In the genomic region with DNA sequence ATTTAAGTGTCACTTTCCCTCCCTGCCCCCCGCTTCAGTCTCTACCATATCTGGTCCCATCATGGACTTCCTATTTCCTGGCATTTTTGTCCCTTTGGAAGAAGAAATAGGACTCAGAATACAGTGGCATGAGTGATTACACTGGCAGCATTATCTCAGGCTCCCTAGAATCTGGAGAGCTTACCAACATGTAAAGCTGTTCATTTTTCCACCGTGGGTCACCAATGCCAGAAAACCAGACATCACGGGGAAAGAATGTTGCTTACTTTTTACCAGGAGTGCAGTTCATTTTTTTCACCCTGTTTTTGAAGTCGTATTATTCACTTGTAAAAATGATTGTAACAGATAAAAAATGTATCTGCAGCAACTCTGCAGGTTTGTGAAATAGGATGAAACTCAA, we compare ENCODE assay signal across 12 cellular contexts. TPM values are rescaled to one million over a fixed set of nuclear protein-coding genes. Genes with fewer than 3 reads are reported as not detected.
DNase-seq lines count a peak whose midpoint lies in the region; ATAC-seq and TF ChIP-seq lines count a peak whose summit lies in the region.
"Had no signal": no experiment of that assay in that cellular context is flagged by ENCODE, and none has a peak within 500 bp of the region (broad histone marks: within the 10 kb centered on the region; RNA-seq: fewer than 3 reads in every experiment).

No MANE protein-coding gene starts in this region.

- intact Hi-C loops in lower lobe of right lung (cut with DNase I) (loop anchor here (10.0 kb wide), 1 partner anchor 179 kb away; no protein-coding TSS in a partner anchor), tibial artery (cut with DNase I; ENCODE audit: low total_unique reads) (no loop called here), cardiac septum (cut with DNase I) (loop anchor here (2.0 kb wide), 1 partner anchor 45 kb away; a partner anchor contains a TSS)

- H3K36me3 ChIP-seq in lower lobe of right lung (peaks cover 17% of the 10 kb centered on the region), tibial artery (no peaks in the 10 kb centered on the region)

- no peaks in the 10 kb centered on the region for H3K27me3 Mint-ChIP-seq in effector memory CD8-positive, alpha-beta T cell
- H3K27me3 Mint-ChIP-seq: activated CD8-positive, alpha-beta T cell treated with anti-CD3 and anti-CD28 coated beads for 36 hours; T-helper 17 cell had no signal

- H3K27ac ChIP-seq in lower lobe of right lung = peak overlapping the region; percentile 7
- peak overlapping the region; percentile 49 to 66 for H3K27ac ChIP-seq in tibial artery

- H3K27me3 ChIP-seq in lower lobe of right lung (ENCODE audit: low read depth) = no peaks in the 10 kb centered on the region
- H3K27me3 ChIP-seq in tibial artery = no peaks in the 10 kb centered on the region

- H3K4me1 Mint-ChIP-seq in effector memory CD8-positive, alpha-beta T cell (ENCODE audit: low read depth in 2 of 2) = peaks cover 5 to 26% of the 10 kb centered on the region in 2 donors

- DNase-seq in HS-5 (ENCODE audit: low read depth) = peak; percentile 77
- peak; percentile 84 for DNase-seq in astrocyte of the spinal cord (ENCODE audit: low read depth, low spot score)
- no peak for DNase-seq in lower lobe of right lung
- DNase-seq in tibial artery = no peak
- DNase-seq in effector memory CD8-positive, alpha-beta T cell = no peak
- no peak for DNase-seq in cardiac septum (ENCODE audit: low spot score)
- DNase-seq: activated CD8-positive, alpha-beta T cell treated with anti-CD3 and anti-CD28 coated beads for 36 hours; NCI-H1436; right cardiac atrium; T-helper 17 cell had no signal

- H3K36me3 Mint-ChIP-seq in effector memory CD8-positive, alpha-beta T cell (ENCODE audit: insufficient read depth) = peaks cover 2% of the 10 kb centered on the region

- TF ChIP-seq CTCF in astrocyte of the spinal cord (IDR thresholded peaks at IDR 0.05; ENCODE audit: low read depth, low read length) = no peak
- no peak for TF ChIP-seq CTCF in lower lobe of right lung (IDR thresholded peaks at IDR 0.05)
- no peak for TF ChIP-seq CTCF in tibial artery (IDR thresholded peaks at IDR 0.05)

- no peak overlapping the region for H3K27ac Mint-ChIP-seq in effector memory CD8-positive, alpha-beta T cell

- no peaks in the 10 kb centered on the region for H3K9me3 ChIP-seq in lower lobe of right lung
- H3K9me3 ChIP-seq in tibial artery = no peaks in the 10 kb centered on the region

- no peaks in the 10 kb centered on the region for H3K9me3 Mint-ChIP-seq in effector memory CD8-positive, alpha-beta T cell
- H3K9me3 Mint-ChIP-seq: activated CD8-positive, alpha-beta T cell treated with anti-CD3 and anti-CD28 coated beads for 36 hours had no signal

- H3K4me1 ChIP-seq in lower lobe of right lung (peaks cover 66% of the 10 kb centered on the region), tibial artery (peaks cover 0 to 68% (median 24%) of the 10 kb centered on the region in 4 donors)

- H3K4me3 Mint-ChIP-seq in effector memory CD8-positive, alpha-beta T cell = no peak overlapping the region
- H3K4me3 Mint-ChIP-seq: activated CD8-positive, alpha-beta T cell treated with anti-CD3 and anti-CD28 coated beads for 36 hours had no signal

- H3K4me3 ChIP-seq in astrocyte of the spinal cord (ENCODE audit: low read depth, low read length) (no peak overlapping the region), lower lobe of right lung (no peak overlapping the region), tibial artery (no peak overlapping the region)

- in situ Hi-C loops in astrocyte of the spinal cord (cut with HindIII; ENCODE audit: low sequenced_read_pairs) = no loop called here

- ATAC-seq in lower lobe of right lung = no peak
- ATAC-seq in effector memory CD8-positive, alpha-beta T cell (replicated peaks) = no peak
- no peak for ATAC-seq in GM21390 (IDR thresholded peaks at IDR 0.05; ENCODE audit: unreplicated experiment)
- ATAC-seq: activated CD8-positive, alpha-beta T cell treated with anti-CD3 and anti-CD28 coated beads for 36 hours; esophagus mucosa; right cardiac atrium; T-helper 17 cell had no signal

RNA-seq across cellular contexts. Expression of a gene that starts 44.8 kb away (rescaled TPM):
- total RNA-seq in lower lobe of right lung (148 TPM), cardiac septum (51.3 TPM)

Comparison
In these comparisons a context has a peak if more than half of its experiments do, and no peak if none do; other contexts are left out.
1. DNase-seq: peak in HS-5 (single experiment) and astrocyte of the spinal cord (single experiment); none in lower lobe of right lung (single experiment), tibial artery (0 of 2), effector memory CD8-positive, alpha-beta T cell (0 of 3) and cardiac septum (single experiment).